17 cellular contexts compared by ENCODE assay signal in the genomic region with DNA sequence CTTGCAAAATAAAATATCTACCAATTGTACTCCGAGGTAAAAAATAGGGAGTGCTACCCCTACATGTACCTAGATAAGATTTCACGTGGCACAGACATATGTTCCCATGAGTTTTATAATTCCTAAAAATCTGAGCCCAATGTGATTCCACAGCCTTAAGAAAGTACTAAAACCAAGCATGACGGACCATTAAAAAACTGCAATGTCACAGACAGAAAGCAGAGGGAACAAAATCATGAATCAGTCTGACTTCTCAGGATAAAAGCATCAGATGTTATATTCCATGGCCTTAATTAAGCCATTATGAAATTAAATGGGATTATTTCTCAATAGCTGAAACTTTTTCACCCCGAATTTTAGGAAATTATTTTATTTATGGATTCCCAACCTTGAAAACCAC.
"Had no signal": no experiment of that assay in that cellular context is flagged by ENCODE, and none has a peak within 500 bp of the region (broad histone marks: within the 10 kb centered on the region; RNA-seq: fewer than 3 reads in every experiment).

No MANE protein-coding gene starts in this region.

- H3K27me3 ChIP-seq: brain microvascular endothelial cell, esophagus muscularis mucosa, spleen, stomach, upper lobe of right lung had no signal

- H3K4me3 ChIP-seq: esophagus muscularis mucosa, prostate gland, spleen, stomach, thoracic aorta, upper lobe of right lung had no signal

- H3K36me3 ChIP-seq: brain microvascular endothelial cell, esophagus muscularis mucosa, prostate gland, spleen, stomach, thoracic aorta, upper lobe of right lung had no signal

- ATAC-seq: activated CD8-positive, alpha-beta T cell treated with anti-CD3 and anti-CD28 coated beads, Interleukin-2, amount 10 ng/mL, durations not matched to agents 7 days and 5 days; right cardiac atrium; upper lobe of right lung had no signal

- H3K9me3 ChIP-seq: esophagus muscularis mucosa, prostate gland, spleen, stomach, thoracic aorta, upper lobe of right lung had no signal

- DNase-seq: activated CD4-positive, alpha-beta T cell treated with anti-CD3 and anti-CD28 coated beads, Interleukin-2, amount 10 ng/mL, durations not matched to agents 24 days and 14 days; activated CD4-positive, CD25-positive, alpha-beta regulatory T cell; activated CD8-positive, alpha-beta memory T cell treated with anti-CD3 and anti-CD28 coated beads, Interleukin-2, amount 50 U/mL, for 4 hours; activated CD8-positive, alpha-beta T cell treated with anti-CD3 and anti-CD28 coated beads, Interleukin-2, amount 10 ng/mL, durations not matched to agents 7 days and 5 days; activated effector memory CD4-positive, alpha-beta T cell treated with anti-CD3 and anti-CD28 coated beads, Interleukin-2, amount 50 U/mL, for 16 hours; activated T-cell treated with anti-CD3 and anti-CD28 coated beads, Interleukin-2, amount 50 U/mL, for 48 hours; brain microvascular endothelial cell; cortex of kidney; effector CD4-positive, alpha-beta T cell; immature natural killer cell; right cardiac atrium; spleen; stomach; upper lobe of right lung had no signal

- H3K27ac ChIP-seq: brain microvascular endothelial cell, esophagus muscularis mucosa, prostate gland, spleen, stomach, thoracic aorta, upper lobe of right lung had no signal

- H3K4me1 ChIP-seq: prostate gland had no signal
